9 cellular contexts compared by ENCODE assay signal in the genomic region with DNA sequence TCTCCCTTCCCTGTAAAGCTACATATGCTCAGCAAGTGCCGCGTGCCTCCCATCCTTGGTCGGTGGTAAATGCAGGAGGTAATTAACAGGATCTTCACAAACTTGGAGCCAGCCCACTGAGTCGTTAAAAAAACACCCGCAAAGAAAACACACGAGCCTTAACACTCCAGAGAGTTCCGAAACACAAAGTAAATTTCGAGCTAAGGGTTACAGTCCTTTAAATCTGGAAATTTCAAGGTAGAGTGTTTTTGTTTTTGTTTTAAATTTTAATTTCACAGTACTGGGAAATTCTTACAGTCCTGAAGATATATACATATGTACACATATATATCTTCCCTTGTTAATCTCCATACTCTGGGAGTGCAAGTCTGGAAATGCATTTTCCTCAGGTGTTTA. TPM values are rescaled to one million over a fixed set of nuclear protein-coding genes. Genes with fewer than 3 reads are reported as not detected.
DNase-seq lines count a peak whose midpoint lies in the region; ATAC-seq and TF ChIP-seq lines count a peak whose summit lies in the region.
"Had no signal": no experiment of that assay in that cellular context is flagged by ENCODE, and none has a peak within 500 bp of the region (broad histone marks: within the 10 kb centered on the region; RNA-seq: fewer than 3 reads in every experiment).

No MANE protein-coding gene starts in this region.

- 0 out of 2 replicates have a peak, but pooled peaks cover 2% of the 10 kb centered on the region for H3K36me3 Mint-ChIP-seq in WTC11

- no peak for ATAC-seq in WTC11

- peaks cover 54% of the 10 kb centered on the region for H3K4me1 Mint-ChIP-seq in WTC11

- H3K9me3 ChIP-seq in iPS-15b (ENCODE audit: control insufficient read depth, insufficient read depth, low read length) (no peaks in the 10 kb centered on the region), subcutaneous abdominal adipose tissue (ENCODE audit: control insufficient read depth in 5 of 5, low read length in 5 of 5) (no peaks in the 10 kb centered on the region)

- CTCF ChIA-PET in WTC11 (lab: Charles Lee) = interaction anchor here (0.8 to 1.4 kb wide), 6 partner anchors 11 to 173 kb away, joined by 3 to 5 read pairs (median 4); no protein-coding TSS in a partner anchor

- peak overlapping the region; percentile 97 for H3K27ac ChIP-seq in subcutaneous abdominal adipose tissue (ENCODE audit: low read depth, low read length)

- H3K4me3 ChIP-seq in iPS-15b (ENCODE audit: low read depth, low read length) (peak overlapping the region; percentile 67), subcutaneous abdominal adipose tissue (ENCODE audit: low read depth in 1 of 5, low read length in 5 of 5) (peak overlapping the region; percentile 87 to 94 (median 91))

- H3K9ac ChIP-seq in iPS-15b (ENCODE audit: low read depth, low read length) (peak overlapping the region; percentile 88), subcutaneous abdominal adipose tissue (ENCODE audit: low read length in 5 of 5) (peak overlapping the region; percentile 87 to 97 (median 89))

- POLR2A ChIA-PET in WTC11 (lab: Charles Lee) = interaction anchor here (0.6 to 1.4 kb wide), 3 partner anchors 15 to 127 kb away, joined by 3 to 5 read pairs (median 3); no protein-coding TSS in a partner anchor

- H3K4me1 ChIP-seq in iPS-15b (ENCODE audit: control insufficient read depth, insufficient read depth, low read length) (peaks cover 5% of the 10 kb centered on the region), subcutaneous abdominal adipose tissue (ENCODE audit: control insufficient read depth in 5 of 5, insufficient read depth in 5 of 5, low read length in 5 of 5) (peaks cover 0 to 31% (median 29%) of the 10 kb centered on the region in 5 donors)

- TF ChIP-seq CTCF in WTC11 (IDR thresholded peaks at IDR 0.05) = no peak

- DNase-seq in NOMO-1 treated with DMSO at 0.1 percent for 48 hours (lab: John Stamatoyannopoulos, UW; ENCODE audit: unreplicated experiment) (peak; percentile 21), NOMO-1 treated with dmso at 0.1 percent for 144 hours (lab: John Stamatoyannopoulos, UW; ENCODE audit: unreplicated experiment) (no peak), WTC11 (ENCODE audit: low spot score) (no peak), DMS153 (lab: John Stamatoyannopoulos, UW) (no peak), retina (no peak), putamen (ENCODE audit: low spot score) (no peak)
- DNase-seq: DND-41 had no signal

- peaks cover 4% of the 10 kb centered on the region for H3K27me3 Mint-ChIP-seq in WTC11 (ENCODE audit: low read depth)

- H3K4me3 Mint-ChIP-seq in WTC11 = peak overlapping the region; percentile 95

- H3K9me3 Mint-ChIP-seq in WTC11 = no peaks in the 10 kb centered on the region

- H3K27ac Mint-ChIP-seq in WTC11 = peak overlapping the region; percentile 100

- H3K27me3 ChIP-seq in iPS-15b (ENCODE audit: control insufficient read depth, insufficient read depth, low read length) = no peaks in the 10 kb centered on the region
- H3K27me3 ChIP-seq in subcutaneous abdominal adipose tissue (ENCODE audit: control insufficient read depth in 5 of 5, insufficient read depth in 4 of 5, low read length in 5 of 5) = no peaks in the 10 kb centered on the region

- H3K36me3 ChIP-seq in iPS-15b (ENCODE audit: control insufficient read depth, insufficient read depth, low read length) (no peaks in the 10 kb centered on the region), subcutaneous abdominal adipose tissue (ENCODE audit: control insufficient read depth in 5 of 5, insufficient read depth in 5 of 5, low read length in 5 of 5) (no peaks in the 10 kb centered on the region)

TF ChIP-seq in WTC11, 78 proteins besides CTCF, POLR2A, EP300 and RAD21 (continues in another document):
- TF ChIP-seq NR2C2 (CRISPR knock-in tag; IDR thresholded peaks at IDR 0.05) = no peak
- TF ChIP-seq, protein P1, sequence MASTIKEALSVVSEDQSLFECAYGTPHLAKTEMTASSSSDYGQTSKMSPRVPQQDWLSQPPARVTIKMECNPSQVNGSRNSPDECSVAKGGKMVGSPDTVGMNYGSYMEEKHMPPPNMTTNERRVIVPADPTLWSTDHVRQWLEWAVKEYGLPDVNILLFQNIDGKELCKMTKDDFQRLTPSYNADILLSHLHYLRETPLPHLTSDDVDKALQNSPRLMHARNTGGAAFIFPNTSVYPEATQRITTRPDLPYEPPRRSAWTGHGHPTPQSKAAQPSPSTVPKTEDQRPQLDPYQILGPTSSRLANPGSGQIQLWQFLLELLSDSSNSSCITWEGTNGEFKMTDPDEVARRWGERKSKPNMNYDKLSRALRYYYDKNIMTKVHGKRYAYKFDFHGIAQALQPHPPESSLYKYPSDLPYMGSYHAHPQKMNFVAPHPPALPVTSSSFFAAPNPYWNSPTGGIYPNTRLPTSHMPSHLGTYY (CRISPR knock-in tag; IDR thresholded peaks at IDR 0.05) = no peak
- TF ChIP-seq, protein P2, sequence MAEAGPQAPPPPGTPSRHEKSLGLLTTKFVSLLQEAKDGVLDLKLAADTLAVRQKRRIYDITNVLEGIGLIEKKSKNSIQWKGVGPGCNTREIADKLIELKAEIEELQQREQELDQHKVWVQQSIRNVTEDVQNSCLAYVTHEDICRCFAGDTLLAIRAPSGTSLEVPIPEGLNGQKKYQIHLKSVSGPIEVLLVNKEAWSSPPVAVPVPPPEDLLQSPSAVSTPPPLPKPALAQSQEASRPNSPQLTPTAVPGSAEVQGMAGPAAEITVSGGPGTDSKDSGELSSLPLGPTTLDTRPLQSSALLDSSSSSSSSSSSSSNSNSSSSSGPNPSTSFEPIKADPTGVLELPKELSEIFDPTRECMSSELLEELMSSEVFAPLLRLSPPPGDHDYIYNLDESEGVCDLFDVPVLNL (CRISPR knock-in tag; IDR thresholded peaks at IDR 0.05; ENCODE audit: borderline replicate concordance, low read depth) = no peak
- no peak for TF ChIP-seq ZNF396 (CRISPR knock-in tag; IDR thresholded peaks at IDR 0.05; ENCODE audit: borderline replicate concordance)
- TF ChIP-seq, protein P3, sequence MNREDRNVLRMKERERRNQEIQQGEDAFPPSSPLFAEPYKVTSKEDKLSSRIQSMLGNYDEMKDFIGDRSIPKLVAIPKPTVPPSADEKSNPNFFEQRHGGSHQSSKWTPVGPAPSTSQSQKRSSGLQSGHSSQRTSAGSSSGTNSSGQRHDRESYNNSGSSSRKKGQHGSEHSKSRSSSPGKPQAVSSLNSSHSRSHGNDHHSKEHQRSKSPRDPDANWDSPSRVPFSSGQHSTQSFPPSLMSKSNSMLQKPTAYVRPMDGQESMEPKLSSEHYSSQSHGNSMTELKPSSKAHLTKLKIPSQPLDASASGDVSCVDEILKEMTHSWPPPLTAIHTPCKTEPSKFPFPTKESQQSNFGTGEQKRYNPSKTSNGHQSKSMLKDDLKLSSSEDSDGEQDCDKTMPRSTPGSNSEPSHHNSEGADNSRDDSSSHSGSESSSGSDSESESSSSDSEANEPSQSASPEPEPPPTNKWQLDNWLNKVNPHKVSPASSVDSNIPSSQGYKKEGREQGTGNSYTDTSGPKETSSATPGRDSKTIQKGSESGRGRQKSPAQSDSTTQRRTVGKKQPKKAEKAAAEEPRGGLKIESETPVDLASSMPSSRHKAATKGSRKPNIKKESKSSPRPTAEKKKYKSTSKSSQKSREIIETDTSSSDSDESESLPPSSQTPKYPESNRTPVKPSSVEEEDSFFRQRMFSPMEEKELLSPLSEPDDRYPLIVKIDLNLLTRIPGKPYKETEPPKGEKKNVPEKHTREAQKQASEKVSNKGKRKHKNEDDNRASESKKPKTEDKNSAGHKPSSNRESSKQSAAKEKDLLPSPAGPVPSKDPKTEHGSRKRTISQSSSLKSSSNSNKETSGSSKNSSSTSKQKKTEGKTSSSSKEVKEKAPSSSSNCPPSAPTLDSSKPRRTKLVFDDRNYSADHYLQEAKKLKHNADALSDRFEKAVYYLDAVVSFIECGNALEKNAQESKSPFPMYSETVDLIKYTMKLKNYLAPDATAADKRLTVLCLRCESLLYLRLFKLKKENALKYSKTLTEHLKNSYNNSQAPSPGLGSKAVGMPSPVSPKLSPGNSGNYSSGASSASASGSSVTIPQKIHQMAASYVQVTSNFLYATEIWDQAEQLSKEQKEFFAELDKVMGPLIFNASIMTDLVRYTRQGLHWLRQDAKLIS (CRISPR knock-in tag; IDR thresholded peaks at IDR 0.05; ENCODE audit: borderline replicate concordance) = no peak
- TF ChIP-seq, protein P4, sequence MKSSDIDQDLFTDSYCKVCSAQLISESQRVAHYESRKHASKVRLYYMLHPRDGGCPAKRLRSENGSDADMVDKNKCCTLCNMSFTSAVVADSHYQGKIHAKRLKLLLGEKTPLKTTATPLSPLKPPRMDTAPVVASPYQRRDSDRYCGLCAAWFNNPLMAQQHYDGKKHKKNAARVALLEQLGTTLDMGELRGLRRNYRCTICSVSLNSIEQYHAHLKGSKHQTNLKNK (CRISPR knock-in tag; IDR thresholded peaks at IDR 0.05) = no peak
- TF ChIP-seq, protein P5, sequence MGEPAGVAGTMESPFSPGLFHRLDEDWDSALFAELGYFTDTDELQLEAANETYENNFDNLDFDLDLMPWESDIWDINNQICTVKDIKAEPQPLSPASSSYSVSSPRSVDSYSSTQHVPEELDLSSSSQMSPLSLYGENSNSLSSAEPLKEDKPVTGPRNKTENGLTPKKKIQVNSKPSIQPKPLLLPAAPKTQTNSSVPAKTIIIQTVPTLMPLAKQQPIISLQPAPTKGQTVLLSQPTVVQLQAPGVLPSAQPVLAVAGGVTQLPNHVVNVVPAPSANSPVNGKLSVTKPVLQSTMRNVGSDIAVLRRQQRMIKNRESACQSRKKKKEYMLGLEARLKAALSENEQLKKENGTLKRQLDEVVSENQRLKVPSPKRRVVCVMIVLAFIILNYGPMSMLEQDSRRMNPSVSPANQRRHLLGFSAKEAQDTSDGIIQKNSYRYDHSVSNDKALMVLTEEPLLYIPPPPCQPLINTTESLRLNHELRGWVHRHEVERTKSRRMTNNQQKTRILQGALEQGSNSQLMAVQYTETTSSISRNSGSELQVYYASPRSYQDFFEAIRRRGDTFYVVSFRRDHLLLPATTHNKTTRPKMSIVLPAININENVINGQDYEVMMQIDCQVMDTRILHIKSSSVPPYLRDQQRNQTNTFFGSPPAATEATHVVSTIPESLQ (CRISPR knock-in tag; IDR thresholded peaks at IDR 0.05) = no peak
- no peak for TF ChIP-seq ESRRA (CRISPR knock-in tag; IDR thresholded peaks at IDR 0.05; ENCODE audit: borderline replicate concordance)
- TF ChIP-seq ZNF423 (CRISPR knock-in tag; IDR thresholded peaks at IDR 0.05) = no peak
- no peak for TF ChIP-seq MXD4 (CRISPR knock-in tag; IDR thresholded peaks at IDR 0.05; ENCODE audit: borderline replicate concordance)

RNA-seq across cellular contexts. Expression of a gene that starts 1.1 kb away (rescaled TPM):
- total RNA-seq in WTC11 (2021) = 9.0 to 12.4 TPM (median 10.3 TPM) in 3 replicates
